2 cellular contexts compared by ENCODE assay signal in genomic region chr4:39426728-39427127, GRCh38.
TF ChIP-seq lines count a peak whose summit lies in the region.

No MANE protein-coding gene starts in this region.

TF ChIP-seq in HEK293, 187 proteins besides CTCF, POLR2A, EP300 and RAD21:
- TF ChIP-seq ZNF121 (tag by site-specific recombination; IDR thresholded peaks at IDR 0.05) (peak; percentile 64), HOXD13 (CRISPR knock-in tag; IDR thresholded peaks at IDR 0.05; ENCODE audit: borderline replicate concordance) (no peak)
TF ChIP-seq in HEK293: peak in this region for 1.

TF ChIP-seq in K562, 482 proteins besides CTCF, POLR2A, EP300 and RAD21:
- TF ChIP-seq PATZ1 (CRISPR knock-in tag; IDR thresholded peaks at IDR 0.05; ENCODE audit: borderline replicate concordance) (no peak), TEAD2 (tag; IDR thresholded peaks at IDR 0.05) (no peak), ZNF121 (CRISPR knock-in tag; conservative IDR thresholded peaks at IDR 0.05) (peak; percentile 54; the same call in 1 of the 2 replicates)
